1 cellular context compared by ENCODE assay signal in the genomic region with DNA sequence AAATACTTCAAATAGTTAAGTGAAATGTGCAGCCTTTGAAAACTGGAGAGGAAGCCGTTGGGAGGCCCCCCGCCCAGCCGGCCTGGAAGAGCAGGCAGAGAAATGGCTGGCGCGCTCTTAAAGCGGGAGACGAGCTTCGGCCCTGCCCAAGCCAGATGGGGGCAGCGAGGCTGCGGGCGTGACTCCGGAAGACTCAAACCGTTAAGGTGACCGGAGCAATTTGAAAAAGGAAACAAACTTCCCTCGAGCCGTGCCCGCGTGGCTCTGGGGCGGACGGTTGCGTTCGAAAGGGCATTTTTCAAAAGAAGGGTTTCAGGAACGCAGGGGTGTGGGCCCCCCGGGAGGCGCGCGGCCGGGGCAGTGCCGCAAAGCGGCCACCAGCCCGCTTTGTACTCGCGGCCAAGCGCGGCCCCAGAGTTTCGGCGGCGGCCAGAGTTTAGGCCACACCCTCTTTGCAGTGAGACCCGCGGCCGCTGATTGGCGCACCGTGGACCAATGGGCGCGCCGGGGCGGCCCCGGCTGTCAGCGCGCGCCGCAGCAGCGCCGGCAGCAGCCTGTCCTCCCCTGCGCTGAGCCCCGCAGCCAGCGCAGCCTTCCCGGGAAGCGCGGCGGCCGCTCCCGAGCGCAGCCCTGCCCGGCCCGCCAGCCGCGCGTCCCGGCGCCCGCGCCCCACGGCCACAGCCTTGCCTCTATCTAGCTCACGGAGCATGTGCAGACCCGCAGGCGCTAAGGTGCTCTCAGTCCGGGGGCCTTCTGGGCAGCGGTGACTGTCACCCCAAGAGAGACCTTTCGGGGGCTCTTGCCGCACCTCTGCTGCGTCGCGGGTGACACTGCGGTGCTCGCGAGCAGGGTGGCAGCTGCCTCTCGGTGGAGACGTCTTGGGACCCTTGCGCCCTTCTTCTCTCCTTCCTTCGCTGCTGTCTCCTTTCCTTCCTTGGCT.
TF ChIP-seq lines count a peak whose summit lies in the region.

Gene NAV2 (plus strand): TSS at position 557 of the 940 bp plus-strand sequence. CDS start 859 bp downstream, outside the sequence.

TF ChIP-seq in K562, 482 proteins besides CTCF, POLR2A, EP300 and RAD21 (continued from another document and continues in another):
- no peak for TF ChIP-seq ZNF407 (IDR thresholded peaks at IDR 0.05; ENCODE audit: low read depth)
- peak; percentile 81 for TF ChIP-seq HNRNPLL (IDR thresholded peaks at IDR 0.05; ENCODE audit: low read depth, low read length, poor library complexity, severe bottlenecking)
- TF ChIP-seq KDM4B (IDR thresholded peaks at IDR 0.05; ENCODE audit: borderline replicate concordance in 2 of 2, low read depth in 1 of 2) = peak in 1 of 2 experiments; percentile 48; a peak in 1 of 4 replicates
- TF ChIP-seq ZFP91 (CRISPR knock-in tag; IDR thresholded peaks at IDR 0.05) = 0 out of 2 replicates have a peak, but pooled peaks have one; percentile 21
- peak; percentile 72 for TF ChIP-seq FOS (IDR thresholded peaks at IDR 0.05; ENCODE audit: extremely low read depth, insufficient read length)
- TF ChIP-seq GTF2E2 (tag; IDR thresholded peaks at IDR 0.05) = peak; percentile 37; the same call in 1 of the 2 replicates
- TF ChIP-seq MYBL2 (IDR thresholded peaks at IDR 0.05; ENCODE audit: low read depth) = peak; percentile 91
- no peak for TF ChIP-seq MYBL2 (CRISPR knock-in tag; IDR thresholded peaks at IDR 0.05; ENCODE audit: borderline replicate concordance)
- TF ChIP-seq EGR1 (conservative IDR thresholded peaks at IDR 0.05) = no peak
- peak; percentile 62; the same call in 1 of the 2 replicates for TF ChIP-seq BCOR (IDR thresholded peaks at IDR 0.05)
- 0 out of 2 replicates have a peak, but pooled peaks have one; percentile 13 for TF ChIP-seq MYC (IDR thresholded peaks at IDR 0.05; ENCODE audit: low read depth, low read length)
- TF ChIP-seq MYC (CRISPR knock-in tag; IDR thresholded peaks at IDR 0.05; ENCODE audit: borderline replicate concordance, low read depth) = peak; percentile 46; the same call in 1 of the 2 replicates
- TF ChIP-seq POLR2G (IDR thresholded peaks at IDR 0.05; ENCODE audit: low read depth, low read length) = peak; percentile 100
- TF ChIP-seq, protein P1, sequence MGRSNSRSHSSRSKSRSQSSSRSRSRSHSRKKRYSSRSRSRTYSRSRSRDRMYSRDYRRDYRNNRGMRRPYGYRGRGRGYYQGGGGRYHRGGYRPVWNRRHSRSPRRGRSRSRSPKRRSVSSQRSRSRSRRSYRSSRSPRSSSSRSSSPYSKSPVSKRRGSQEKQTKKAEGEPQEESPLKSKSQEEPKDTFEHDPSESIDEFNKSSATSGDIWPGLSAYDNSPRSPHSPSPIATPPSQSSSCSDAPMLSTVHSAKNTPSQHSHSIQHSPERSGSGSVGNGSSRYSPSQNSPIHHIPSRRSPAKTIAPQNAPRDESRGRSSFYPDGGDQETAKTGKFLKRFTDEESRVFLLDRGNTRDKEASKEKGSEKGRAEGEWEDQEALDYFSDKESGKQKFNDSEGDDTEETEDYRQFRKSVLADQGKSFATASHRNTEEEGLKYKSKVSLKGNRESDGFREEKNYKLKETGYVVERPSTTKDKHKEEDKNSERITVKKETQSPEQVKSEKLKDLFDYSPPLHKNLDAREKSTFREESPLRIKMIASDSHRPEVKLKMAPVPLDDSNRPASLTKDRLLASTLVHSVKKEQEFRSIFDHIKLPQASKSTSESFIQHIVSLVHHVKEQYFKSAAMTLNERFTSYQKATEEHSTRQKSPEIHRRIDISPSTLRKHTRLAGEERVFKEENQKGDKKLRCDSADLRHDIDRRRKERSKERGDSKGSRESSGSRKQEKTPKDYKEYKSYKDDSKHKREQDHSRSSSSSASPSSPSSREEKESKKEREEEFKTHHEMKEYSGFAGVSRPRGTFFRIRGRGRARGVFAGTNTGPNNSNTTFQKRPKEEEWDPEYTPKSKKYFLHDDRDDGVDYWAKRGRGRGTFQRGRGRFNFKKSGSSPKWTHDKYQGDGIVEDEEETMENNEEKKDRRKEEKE (IDR thresholded peaks at IDR 0.05; ENCODE audit: borderline replicate concordance in 1 of 2, control insufficient read depth in 1 of 2, low read depth in 2 of 2, low read length in 1 of 2) = no peak
- no peak for TF ChIP-seq KLF13 (tag; IDR thresholded peaks at IDR 0.05; ENCODE audit: borderline replicate concordance, low read depth)
- TF ChIP-seq, protein P2, sequence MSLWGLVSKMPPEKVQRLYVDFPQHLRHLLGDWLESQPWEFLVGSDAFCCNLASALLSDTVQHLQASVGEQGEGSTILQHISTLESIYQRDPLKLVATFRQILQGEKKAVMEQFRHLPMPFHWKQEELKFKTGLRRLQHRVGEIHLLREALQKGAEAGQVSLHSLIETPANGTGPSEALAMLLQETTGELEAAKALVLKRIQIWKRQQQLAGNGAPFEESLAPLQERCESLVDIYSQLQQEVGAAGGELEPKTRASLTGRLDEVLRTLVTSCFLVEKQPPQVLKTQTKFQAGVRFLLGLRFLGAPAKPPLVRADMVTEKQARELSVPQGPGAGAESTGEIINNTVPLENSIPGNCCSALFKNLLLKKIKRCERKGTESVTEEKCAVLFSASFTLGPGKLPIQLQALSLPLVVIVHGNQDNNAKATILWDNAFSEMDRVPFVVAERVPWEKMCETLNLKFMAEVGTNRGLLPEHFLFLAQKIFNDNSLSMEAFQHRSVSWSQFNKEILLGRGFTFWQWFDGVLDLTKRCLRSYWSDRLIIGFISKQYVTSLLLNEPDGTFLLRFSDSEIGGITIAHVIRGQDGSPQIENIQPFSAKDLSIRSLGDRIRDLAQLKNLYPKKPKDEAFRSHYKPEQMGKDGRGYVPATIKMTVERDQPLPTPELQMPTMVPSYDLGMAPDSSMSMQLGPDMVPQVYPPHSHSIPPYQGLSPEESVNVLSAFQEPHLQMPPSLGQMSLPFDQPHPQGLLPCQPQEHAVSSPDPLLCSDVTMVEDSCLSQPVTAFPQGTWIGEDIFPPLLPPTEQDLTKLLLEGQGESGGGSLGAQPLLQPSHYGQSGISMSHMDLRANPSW (CRISPR knock-in tag; IDR thresholded peaks at IDR 0.05) = peak; percentile 84; the same call in 1 of the 2 replicates
- no peak for TF ChIP-seq POLR3G (IDR thresholded peaks at IDR 0.05; ENCODE audit: extremely low read depth, insufficient read length, insufficient replicate concordance)
- TF ChIP-seq ZNF431 (CRISPR knock-in tag; IDR thresholded peaks at IDR 0.05) = peak; percentile 81; the same call in 1 of the 2 replicates
- no peak for TF ChIP-seq CBFA2T2 (conservative IDR thresholded peaks at IDR 0.05)
- TF ChIP-seq NR2C2 (CRISPR knock-in tag; IDR thresholded peaks at IDR 0.05) = no peak
- peak; percentile 71 for TF ChIP-seq NR2C2 (tag; IDR thresholded peaks at IDR 0.05)
- TF ChIP-seq PML (IDR thresholded peaks at IDR 0.05; ENCODE audit: low read length) = peak; percentile 55; the same call in 1 of the 2 replicates
- TF ChIP-seq CCNT2 (IDR thresholded peaks at IDR 0.05; ENCODE audit: borderline replicate concordance, extremely low read depth, insufficient read length, low read depth, low read length) = peak; percentile 55
- peak; percentile 79 to 82 for TF ChIP-seq NRF1 (conservative IDR thresholded peaks at IDR 0.05 in 1 of 2, IDR thresholded peaks at IDR 0.05 in 1 of 2)
